Comparison of ENCODE assay signal across 22 cellular contexts in the genomic region with DNA sequence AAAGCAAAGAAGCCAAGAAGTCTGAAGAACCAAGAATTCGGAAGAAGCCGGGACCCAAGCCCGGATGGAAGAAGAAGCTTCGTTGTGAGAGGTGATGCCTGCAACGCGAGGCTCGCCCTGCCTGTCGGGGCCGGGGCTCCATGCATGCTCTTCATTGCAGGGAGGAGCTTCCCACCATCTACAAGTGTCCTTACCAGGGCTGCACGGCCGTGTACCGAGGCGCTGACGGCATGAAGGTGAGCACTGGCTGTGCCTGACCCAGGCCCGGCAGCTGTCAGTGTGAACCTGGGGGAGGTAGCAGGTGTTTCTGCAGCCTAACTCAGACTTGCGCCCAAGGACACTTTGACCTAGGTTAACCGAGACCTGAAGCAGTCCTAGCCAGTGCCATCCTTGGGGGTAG.
"Had no signal": no experiment of that assay in that cellular context is flagged by ENCODE, and none has a peak within 500 bp of the region (broad histone marks: within the 10 kb centered on the region; RNA-seq: fewer than 3 reads in every experiment).

No MANE protein-coding gene starts in this region.

- H3K27ac ChIP-seq: colonic mucosa, heart left ventricle, neural progenitor cell, pancreas, sigmoid colon, skin epidermis, stomach, thoracic aorta, transverse colon had no signal

- H3K9me3 Mint-ChIP-seq: naive thymus-derived CD8-positive, alpha-beta T cell; neural progenitor cell had no signal

- ATAC-seq: left lobe of liver; mucosa of descending colon; naive thymus-derived CD8-positive, alpha-beta T cell; pancreas had no signal

- H3K9me3 ChIP-seq: colonic mucosa, heart left ventricle, mucosa of descending colon, pancreas, sigmoid colon, stomach, thoracic aorta, transverse colon had no signal

- H3K4me3 ChIP-seq: colonic mucosa, heart left ventricle, mucosa of descending colon, neural progenitor cell, pancreas, sigmoid colon, skin epidermis, stomach, thoracic aorta, transverse colon had no signal

- H3K27me3 Mint-ChIP-seq: naive thymus-derived CD8-positive, alpha-beta T cell; progenitor cell of endocrine pancreas had no signal

- H3K27ac Mint-ChIP-seq: progenitor cell of endocrine pancreas had no signal

- H3K4me1 ChIP-seq: colonic mucosa, neural progenitor cell, pancreas, sigmoid colon, stomach, transverse colon had no signal

- H3K4me3 Mint-ChIP-seq: neural progenitor cell had no signal

- H3K27me3 ChIP-seq: colonic mucosa, heart left ventricle, neural progenitor cell, pancreas, sigmoid colon, stomach, transverse colon had no signal

- H3K36me3 ChIP-seq: neural progenitor cell had no signal

- DNase-seq: colonic mucosa; dermis blood vessel endothelial cell; heart left ventricle; hippocampal formation; islet precursor cell; mammary epithelial cell; mucosa of descending colon; naive thymus-derived CD8-positive, alpha-beta T cell; nucleus accumbens; pancreas; sigmoid colon; stimulated activated CD4-positive, alpha-beta T cell treated with anti-CD3 and anti-CD28 coated beads, Interleukin-2, amount 100 ng/mL, for 24 hours; stimulated activated CD4-positive, alpha-beta T cell treated with anti-CD3 and anti-CD28 coated beads, Interleukin-4, amount 100 ng/mL, for 4 hours; stimulated activated naive CD4-positive, alpha-beta T cell; stomach; substantia nigra; transverse colon had no signal
